Comparison of ENCODE assay signal across 11 cellular contexts in the genomic region with DNA sequence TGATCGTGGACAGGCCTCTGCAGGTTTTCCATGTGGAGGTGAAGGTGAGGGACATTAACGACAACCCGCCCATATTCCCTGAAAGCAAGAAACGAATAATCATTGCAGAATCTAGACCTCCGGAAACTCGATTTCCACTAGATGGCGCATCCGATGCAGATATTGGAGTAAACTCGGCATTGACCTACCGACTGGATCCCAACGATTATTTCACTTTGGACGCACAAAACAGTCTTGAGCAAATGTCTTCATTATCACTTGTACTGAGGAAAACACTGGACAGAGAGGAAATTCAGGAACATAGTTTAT. TPM values are rescaled to one million over a fixed set of nuclear protein-coding genes. Genes with fewer than 3 reads are reported as not detected.
DNase-seq lines count a peak whose midpoint lies in the region; ATAC-seq, FAIRE-seq and TF ChIP-seq lines count a peak whose summit lies in the region.
"Had no signal": no experiment of that assay in that cellular context is flagged by ENCODE, and none has a peak within 500 bp of the region (broad histone marks: within the 10 kb centered on the region; RNA-seq: fewer than 3 reads in every experiment).

No MANE protein-coding gene starts in this region.

- TF ChIP-seq EP300 in HepG2 (IDR thresholded peaks at IDR 0.05; ENCODE audit: low read depth in 2 of 2, low read length in 2 of 2): no peak
- no peak for TF ChIP-seq EP300 in HepG2 (CRISPR knock-in tag; IDR thresholded peaks at IDR 0.05; ENCODE audit: borderline replicate concordance)

- no peaks in the 10 kb centered on the region for H4K20me1 ChIP-seq in astrocyte (ENCODE audit: insufficient read depth, low read length)
- no peaks in the 10 kb centered on the region for H4K20me1 ChIP-seq in HepG2 (ENCODE audit: insufficient read depth, low read length)

- peaks cover 18% of the 10 kb centered on the region for H3K36me3 Mint-ChIP-seq in astrocyte (ENCODE audit: low read depth, unreplicated experiment)

- H3K27ac ChIP-seq in HUES6 (ENCODE audit: low read depth, low read length): no peak overlapping the region
- no peak overlapping the region for H3K27ac ChIP-seq in astrocyte (ENCODE audit: low read depth, low read length)
- no peak overlapping the region for H3K27ac ChIP-seq in HepG2 (ENCODE audit: extremely low read length, insufficient read depth, low read length)

- POLR2A ChIA-PET in HepG2 (lab: Yijun Ruan, JAX): no interaction called here

- ATAC-seq in HepG2 (no peak), GM21390 (IDR thresholded peaks at IDR 0.05; ENCODE audit: unreplicated experiment) (no peak), HG03025 (IDR thresholded peaks at IDR 0.05; ENCODE audit: low FRiP score, unreplicated experiment) (no peak)

- H3K9me3 ChIP-seq in HUES6 (ENCODE audit: control insufficient read depth, insufficient read depth, low read depth, low read length): no peaks in the 10 kb centered on the region
- peaks cover 11% of the 10 kb centered on the region for H3K9me3 ChIP-seq in astrocyte (ENCODE audit: insufficient read depth, low read depth, low read length)
- no peaks in the 10 kb centered on the region for H3K9me3 ChIP-seq in HepG2 (ENCODE audit: low read length)

- H3K4me3 Mint-ChIP-seq in astrocyte (ENCODE audit: unreplicated experiment): peak overlapping the region; percentile 80

- H3K27me3 ChIP-seq in HUES6 (ENCODE audit: control insufficient read depth, insufficient read depth, low read length) (no peaks in the 10 kb centered on the region), astrocyte (ENCODE audit: insufficient read depth, low read length) (no peaks in the 10 kb centered on the region), HepG2 (ENCODE audit: control insufficient read depth in 1 of 2, insufficient read depth in 2 of 2, low read length in 2 of 2) (no peaks in the 10 kb centered on the region)

- H2AFZ ChIP-seq in astrocyte (ENCODE audit: low read depth, low read length): no peak overlapping the region
- no peak overlapping the region for H2AFZ ChIP-seq in HepG2 (ENCODE audit: low read length)

- BruUV-seq in HepG2 (replicated peaks; lab: Mats Ljungman, UMichigan): no TSS peak

- no peak overlapping the region for H3K27ac Mint-ChIP-seq in astrocyte (ENCODE audit: unreplicated experiment)

- H3K9ac ChIP-seq in HUES6 (ENCODE audit: low read length) (no peak overlapping the region), astrocyte (ENCODE audit: low read length) (no peak overlapping the region), HepG2 (ENCODE audit: insufficient read depth, low read depth, low read length) (no peak overlapping the region)

- peak; percentile 3 for TF ChIP-seq CTCF in AG09309 (IDR thresholded peaks at IDR 0.05; ENCODE audit: control insufficient read depth, insufficient read depth, low read depth, low read length, missing control alignments)
- TF ChIP-seq CTCF in astrocyte (IDR thresholded peaks at IDR 0.05; ENCODE audit: insufficient read depth, low read depth, low read length): peak; percentile 3
- TF ChIP-seq CTCF in HepG2 (CRISPR knock-in tag; IDR thresholded peaks at IDR 0.05): peak; percentile 28; the same call in 1 of the 2 replicates

- no peaks in the 10 kb centered on the region for H3K4me1 ChIP-seq in HUES6 (ENCODE audit: control insufficient read depth, insufficient read depth, low read length)
- H3K4me1 ChIP-seq in astrocyte (ENCODE audit: insufficient read depth, low read length): no peaks in the 10 kb centered on the region
- no peaks in the 10 kb centered on the region for H3K4me1 ChIP-seq in HepG2 (ENCODE audit: insufficient read depth, low read length)

- no peaks in the 10 kb centered on the region for H3K4me1 Mint-ChIP-seq in astrocyte (ENCODE audit: low read depth, unreplicated experiment)

- FAIRE-seq in astrocyte (lab: Jason Lieb, UNC) (no peak), HepG2 (lab: Jason Lieb, UNC) (no peak)

- TF ChIP-seq RAD21 in HepG2 (CRISPR knock-in tag; IDR thresholded peaks at IDR 0.05): no peak

- H3K4me2 ChIP-seq in astrocyte (ENCODE audit: low read length): no peak overlapping the region
- H3K4me2 ChIP-seq in HepG2 (ENCODE audit: low read depth, low read length): no peak overlapping the region

- no peaks in the 10 kb centered on the region for H3K79me2 ChIP-seq in astrocyte (ENCODE audit: insufficient read depth, low read length)
- no peaks in the 10 kb centered on the region for H3K79me2 ChIP-seq in HepG2 (ENCODE audit: insufficient read depth, low read length)

- H3K4me3 ChIP-seq in AG09309 (ENCODE audit: control insufficient read depth, low read depth, low read length) (no peak overlapping the region), HUES6 (ENCODE audit: low read depth, low read length) (peak overlapping the region; percentile 55), astrocyte (ENCODE audit: insufficient read depth, low read depth, low read length) (no peak overlapping the region), HepG2 (replicated peaks in 1 of 3; ENCODE audit: insufficient read depth in 1 of 3, low read depth in 2 of 3, low read length in 3 of 3) (no peak overlapping the region)

- WGBS in HepG2 (ENCODE audit: low lambda C conversion rate): 54% methylated on average over 12 of the region's 12 CpGs

- CTCF ChIA-PET in HepG2 (lab: Yijun Ruan, JAX; ENCODE audit: low intra/inter-chr PET ratio, low total read pairs): interaction anchor here (1.1 to 1.5 kb wide), 2 partner anchors 158 to 159 kb away, joined by 3 to 6 read pairs; no protein-coding TSS in a partner anchor

- H3K36me3 ChIP-seq in HUES6 (ENCODE audit: control insufficient read depth, insufficient read depth, low read length) (0 out of 2 replicates have a peak, but pooled peaks cover under 1% of the 10 kb centered on the region), astrocyte (ENCODE audit: insufficient read depth, low read length) (no peaks in the 10 kb centered on the region), HepG2 (replicated peaks in 1 of 2; ENCODE audit: control insufficient read depth in 1 of 2, insufficient read depth in 2 of 2, low read length in 2 of 2) (no peaks in the 10 kb centered on the region)

- H3K9me3 Mint-ChIP-seq in astrocyte (ENCODE audit: unreplicated experiment): peaks cover 6% of the 10 kb centered on the region

- no peak for DNase-seq in AG09309 (ENCODE audit: low read depth)
- DNase-seq in astrocyte (ENCODE audit: low read depth): no peak
- no peak for DNase-seq in HepG2 (ENCODE audit: low spot score)
- no peak for DNase-seq in NCI-H510A (lab: John Stamatoyannopoulos, UW)
- DNase-seq in activated CD4-positive, alpha-beta T cell treated with anti-CD3 and anti-CD28 coated beads, Interleukin-2, amount 50 U/mL, for 1 hour: no peak
- DNase-seq: NCI-H1105 treated with DMSO at 0.1 percent for 48 hours; stimulated activated CD4-positive, alpha-beta T cell treated with anti-CD3 and anti-CD28 coated beads, Interleukin-4, amount 100 ng/mL, for 24 hours; T-helper 9 cell had no signal

- in situ Hi-C loops in HepG2 (cut with HindIII; ENCODE audit: extremely low pct_ligation_motif_present, low pct_unique_long_range_greater_than_20kb): no loop called here

- no peak for TF ChIP-seq POLR2A in HepG2 (IDR thresholded peaks at IDR 0.05; ENCODE audit: insufficient read depth in 1 of 2, low read depth in 2 of 2, low read length in 2 of 2)

- intact Hi-C loops in HepG2 (cut with micrococcal nuclease; ENCODE audit: unreplicated experiment): loop anchor here (1.0 kb wide), 1 partner anchor 159 kb away; no protein-coding TSS in a partner anchor

- H3K27me3 Mint-ChIP-seq in astrocyte (ENCODE audit: low read depth, unreplicated experiment): no peaks in the 10 kb centered on the region

RNA-seq across cellular contexts. Expression of a gene that starts 0.6 kb away (rescaled TPM):
- total RNA-seq in astrocyte: 1.2 and 1.7 TPM in 2 replicates
- total RNA-seq in HepG2 (2016; rRNA removed; fragmentation: Illumina TruSeq; extraction: Trizol): 0.04 TPM in 1 of 2 replicates, not detected in the other
- total RNA-seq in HepG2 (2016; cell fraction: cytosol; rRNA removed; fragmentation: Illumina TruSeq; extraction: Trizol; ENCODE audit: low read depth): not detected in 2 replicates
- total RNA-seq in HepG2 (2016; cell fraction: insoluble cytoplasmic fraction; rRNA removed; fragmentation: Illumina TruSeq; extraction: Trizol): not detected in 2 replicates
- not detected in 2 replicates for total RNA-seq in HepG2 (2016; cell fraction: membrane; rRNA removed; fragmentation: Illumina TruSeq; extraction: Trizol)
- total RNA-seq in HepG2 (2016; cell fraction: nucleus; rRNA removed; fragmentation: Illumina TruSeq; extraction: Trizol): 0.16 and 0.44 TPM in 2 replicates
- 0.03 TPM in 1 of 2 replicates, not detected in the other for polyA plus RNA-seq in HepG2 (2011; rRNA removed)
- not detected in 2 replicates for polyA plus RNA-seq in HepG2 (2011; cell fraction: cytosol; rRNA removed)
- polyA plus RNA-seq in HepG2 (2011; cell fraction: nucleus; rRNA removed): 0.05 TPM in 1 of 2 replicates, not detected in the other
- polyA plus RNA-seq in HepG2 (2012): not detected in 2 replicates
- not detected in 2 replicates for polyA plus RNA-seq in HepG2 (2016; cell fraction: cytosol; fragmentation: Illumina TruSeq; extraction: Trizol; ENCODE audit: low read depth)
- not detected in 2 replicates for polyA plus RNA-seq in HepG2 (2016; cell fraction: insoluble cytoplasmic fraction; fragmentation: Illumina TruSeq; extraction: Trizol; ENCODE audit: low read depth)
- 0.03 TPM in 1 of 2 replicates, not detected in the other for polyA plus RNA-seq in HepG2 (2016; cell fraction: membrane; fragmentation: Illumina TruSeq; extraction: Trizol; ENCODE audit: low read depth)
- not detected in 2 replicates for polyA plus RNA-seq in HepG2 (2016; cell fraction: nucleus; fragmentation: Illumina TruSeq; extraction: Trizol; ENCODE audit: insufficient read depth, low read depth)
- polyA minus RNA-seq in HepG2 (2011; rRNA and poly(A)+ RNA removed; ENCODE audit: low replicate concordance): 0.05 and 0.06 TPM in 2 replicates
- polyA minus RNA-seq in HepG2 (2011; cell fraction: cytosol; rRNA and poly(A)+ RNA removed): not detected in 2 replicates
- 0.26 TPM in 1 of 2 replicates, not detected in the other for polyA minus RNA-seq in HepG2 (2011; cell fraction: nucleus; rRNA and poly(A)+ RNA removed)

RNA-seq across cellular contexts. Expression of a gene that starts 7.4 kb away (rescaled TPM):
- total RNA-seq in astrocyte: 13.8 and 16.0 TPM in 2 replicates
- total RNA-seq in HepG2 (2016; rRNA removed; fragmentation: Illumina TruSeq; extraction: Trizol): not detected in 2 replicates
- not detected in 2 replicates for total RNA-seq in HepG2 (2016; cell fraction: cytosol; rRNA removed; fragmentation: Illumina TruSeq; extraction: Trizol; ENCODE audit: low read depth)
- total RNA-seq in HepG2 (2016; cell fraction: insoluble cytoplasmic fraction; rRNA removed; fragmentation: Illumina TruSeq; extraction: Trizol): 0.03 and 0.06 TPM in 2 replicates
- total RNA-seq in HepG2 (2016; cell fraction: membrane; rRNA removed; fragmentation: Illumina TruSeq; extraction: Trizol): not detected in 2 replicates
- 0.19 and 0.40 TPM in 2 replicates for total RNA-seq in HepG2 (2016; cell fraction: nucleus; rRNA removed; fragmentation: Illumina TruSeq; extraction: Trizol)
- 0.03 TPM in 1 of 2 replicates, not detected in the other for polyA plus RNA-seq in HepG2 (2011; rRNA removed)
- polyA plus RNA-seq in HepG2 (2011; cell fraction: cytosol; rRNA removed): not detected in 2 replicates
- 0.05 TPM in 2 replicates for polyA plus RNA-seq in HepG2 (2011; cell fraction: nucleus; rRNA removed)
- polyA plus RNA-seq in HepG2 (2012): not detected in 2 replicates
- polyA plus RNA-seq in HepG2 (2016; cell fraction: cytosol; fragmentation: Illumina TruSeq; extraction: Trizol; ENCODE audit: low read depth): not detected in 2 replicates
- not detected in 2 replicates for polyA plus RNA-seq in HepG2 (2016; cell fraction: insoluble cytoplasmic fraction; fragmentation: Illumina TruSeq; extraction: Trizol; ENCODE audit: low read depth)
- polyA plus RNA-seq in HepG2 (2016; cell fraction: membrane; fragmentation: Illumina TruSeq; extraction: Trizol; ENCODE audit: low read depth): not detected in 2 replicates
- not detected in 2 replicates for polyA plus RNA-seq in HepG2 (2016; cell fraction: nucleus; fragmentation: Illumina TruSeq; extraction: Trizol; ENCODE audit: insufficient read depth, low read depth)
- 0.08 and 0.14 TPM in 2 replicates for polyA minus RNA-seq in HepG2 (2011; rRNA and poly(A)+ RNA removed; ENCODE audit: low replicate concordance)
- polyA minus RNA-seq in HepG2 (2011; cell fraction: cytosol; rRNA and poly(A)+ RNA removed): not detected in 2 replicates
- 0.25 and 0.39 TPM in 2 replicates for polyA minus RNA-seq in HepG2 (2011; cell fraction: nucleus; rRNA and poly(A)+ RNA removed)

RNA-seq across cellular contexts. Expression of a gene that starts 13.8 kb away (rescaled TPM):
- 4.9 and 5.8 TPM in 2 replicates for total RNA-seq in astrocyte
- total RNA-seq in HepG2 (2016; rRNA removed; fragmentation: Illumina TruSeq; extraction: Trizol): 0.07 and 0.29 TPM in 2 replicates
- not detected in 2 replicates for total RNA-seq in HepG2 (2016; cell fraction: cytosol; rRNA removed; fragmentation: Illumina TruSeq; extraction: Trizol; ENCODE audit: low read depth)
- 0.11 TPM in 1 of 2 replicates, not detected in the other for total RNA-seq in HepG2 (2016; cell fraction: insoluble cytoplasmic fraction; rRNA removed; fragmentation: Illumina TruSeq; extraction: Trizol)
- not detected in 2 replicates for total RNA-seq in HepG2 (2016; cell fraction: membrane; rRNA removed; fragmentation: Illumina TruSeq; extraction: Trizol)
- total RNA-seq in HepG2 (2016; cell fraction: nucleus; rRNA removed; fragmentation: Illumina TruSeq; extraction: Trizol): 0.13 and 0.43 TPM in 2 replicates
- 0.05 TPM in 1 of 2 replicates, not detected in the other for polyA plus RNA-seq in HepG2 (2011; rRNA removed)
- 0.01 and 0.08 TPM in 2 replicates for polyA plus RNA-seq in HepG2 (2011; cell fraction: cytosol; rRNA removed)
- polyA plus RNA-seq in HepG2 (2011; cell fraction: nucleus; rRNA removed): 0.05 and 0.07 TPM in 2 replicates
- not detected in 2 replicates for polyA plus RNA-seq in HepG2 (2012)
- polyA plus RNA-seq in HepG2 (2016; cell fraction: cytosol; fragmentation: Illumina TruSeq; extraction: Trizol; ENCODE audit: low read depth): not detected in 2 replicates
- not detected in 2 replicates for polyA plus RNA-seq in HepG2 (2016; cell fraction: insoluble cytoplasmic fraction; fragmentation: Illumina TruSeq; extraction: Trizol; ENCODE audit: low read depth)
- polyA plus RNA-seq in HepG2 (2016; cell fraction: membrane; fragmentation: Illumina TruSeq; extraction: Trizol; ENCODE audit: low read depth): not detected in 2 replicates
- polyA plus RNA-seq in HepG2 (2016; cell fraction: nucleus; fragmentation: Illumina TruSeq; extraction: Trizol; ENCODE audit: insufficient read depth, low read depth): 0.18 TPM in 1 of 2 replicates, not detected in the other
- 0.07 and 0.40 TPM in 2 replicates for polyA minus RNA-seq in HepG2 (2011; rRNA and poly(A)+ RNA removed; ENCODE audit: low replicate concordance)
- polyA minus RNA-seq in HepG2 (2011; cell fraction: cytosol; rRNA and poly(A)+ RNA removed): not detected in 2 replicates
- polyA minus RNA-seq in HepG2 (2011; cell fraction: nucleus; rRNA and poly(A)+ RNA removed): 0.64 and 1.2 TPM in 2 replicates

RNA-seq across cellular contexts. Expression of a gene that starts 26.8 kb away (rescaled TPM):
- total RNA-seq in astrocyte (15.5 and 16.0 TPM in 2 replicates), HepG2 (2016; rRNA removed; fragmentation: Illumina TruSeq; extraction: Trizol) (0.02 TPM in 1 of 2 replicates, not detected in the other)
- total RNA-seq in HepG2 (2016; cell fraction: cytosol; rRNA removed; fragmentation: Illumina TruSeq; extraction: Trizol; ENCODE audit: low read depth): not detected in 2 replicates
- total RNA-seq in HepG2 (2016; cell fraction: insoluble cytoplasmic fraction; rRNA removed; fragmentation: Illumina TruSeq; extraction: Trizol): 0.02 and 0.06 TPM in 2 replicates
- total RNA-seq in HepG2 (2016; cell fraction: membrane; rRNA removed; fragmentation: Illumina TruSeq; extraction: Trizol): not detected in 2 replicates
- total RNA-seq in HepG2 (2016; cell fraction: nucleus; rRNA removed; fragmentation: Illumina TruSeq; extraction: Trizol): 0.09 and 0.22 TPM in 2 replicates
- polyA plus RNA-seq in HepG2 (2011; rRNA removed): 0.01 and 0.03 TPM in 2 replicates
- polyA plus RNA-seq in HepG2 (2011; cell fraction: cytosol; rRNA removed): under 0.01 TPM in 1 of 2 replicates, not detected in the other
- polyA plus RNA-seq in HepG2 (2011; cell fraction: nucleus; rRNA removed): 0.03 and 0.07 TPM in 2 replicates
- polyA plus RNA-seq in HepG2 (2012): 0.01 TPM in 1 of 2 replicates, not detected in the other
- polyA plus RNA-seq in HepG2 (2016; cell fraction: cytosol; fragmentation: Illumina TruSeq; extraction: Trizol; ENCODE audit: low read depth): not detected in 2 replicates
- polyA plus RNA-seq in HepG2 (2016; cell fraction: insoluble cytoplasmic fraction; fragmentation: Illumina TruSeq; extraction: Trizol; ENCODE audit: low read depth): not detected in 2 replicates
- not detected in 2 replicates for polyA plus RNA-seq in HepG2 (2016; cell fraction: membrane; fragmentation: Illumina TruSeq; extraction: Trizol; ENCODE audit: low read depth)
- polyA plus RNA-seq in HepG2 (2016; cell fraction: nucleus; fragmentation: Illumina TruSeq; extraction: Trizol; ENCODE audit: insufficient read depth, low read depth): 0.19 and 0.25 TPM in 2 replicates
- polyA minus RNA-seq in HepG2 (2011; rRNA and poly(A)+ RNA removed; ENCODE audit: low replicate concordance): 0.08 TPM in 1 of 2 replicates, not detected in the other
- polyA minus RNA-seq in HepG2 (2011; cell fraction: cytosol; rRNA and poly(A)+ RNA removed): not detected in 2 replicates
- polyA minus RNA-seq in HepG2 (2011; cell fraction: nucleus; rRNA and poly(A)+ RNA removed): 0.25 and 0.26 TPM in 2 replicates

RNA-seq across cellular contexts. Expression of a gene that starts 34.4 kb away (rescaled TPM):
- 0.95 and 1.1 TPM in 2 replicates for total RNA-seq in astrocyte
- total RNA-seq in HepG2 (2016; rRNA removed; fragmentation: Illumina TruSeq; extraction: Trizol): 0.03 TPM in 1 of 2 replicates, not detected in the other
- total RNA-seq in HepG2 (2016; cell fraction: cytosol; rRNA removed; fragmentation: Illumina TruSeq; extraction: Trizol; ENCODE audit: low read depth): under 0.01 TPM in 1 of 2 replicates, not detected in the other
- total RNA-seq in HepG2 (2016; cell fraction: insoluble cytoplasmic fraction; rRNA removed; fragmentation: Illumina TruSeq; extraction: Trizol): 0.04 TPM in 1 of 2 replicates, not detected in the other
- total RNA-seq in HepG2 (2016; cell fraction: membrane; rRNA removed; fragmentation: Illumina TruSeq; extraction: Trizol): not detected in 2 replicates
- 0.09 and 0.28 TPM in 2 replicates for total RNA-seq in HepG2 (2016; cell fraction: nucleus; rRNA removed; fragmentation: Illumina TruSeq; extraction: Trizol)
- polyA plus RNA-seq in HepG2 (2011; rRNA removed): 0.03 and 0.04 TPM in 2 replicates
- 0.01 TPM in 1 of 2 replicates, not detected in the other for polyA plus RNA-seq in HepG2 (2011; cell fraction: cytosol; rRNA removed)
- 0.03 and 0.05 TPM in 2 replicates for polyA plus RNA-seq in HepG2 (2011; cell fraction: nucleus; rRNA removed)
- polyA plus RNA-seq in HepG2 (2012): not detected in 2 replicates
- polyA plus RNA-seq in HepG2 (2016; cell fraction: cytosol; fragmentation: Illumina TruSeq; extraction: Trizol; ENCODE audit: low read depth): not detected in 2 replicates
- polyA plus RNA-seq in HepG2 (2016; cell fraction: insoluble cytoplasmic fraction; fragmentation: Illumina TruSeq; extraction: Trizol; ENCODE audit: low read depth): not detected in 2 replicates
- polyA plus RNA-seq in HepG2 (2016; cell fraction: membrane; fragmentation: Illumina TruSeq; extraction: Trizol; ENCODE audit: low read depth): not detected in 2 replicates
- 0.16 TPM in 1 of 2 replicates, not detected in the other for polyA plus RNA-seq in HepG2 (2016; cell fraction: nucleus; fragmentation: Illumina TruSeq; extraction: Trizol; ENCODE audit: insufficient read depth, low read depth)
- 0.02 and 0.16 TPM in 2 replicates for polyA minus RNA-seq in HepG2 (2011; rRNA and poly(A)+ RNA removed; ENCODE audit: low replicate concordance)
- 0.09 TPM in 1 of 2 replicates, not detected in the other for polyA minus RNA-seq in HepG2 (2011; cell fraction: cytosol; rRNA and poly(A)+ RNA removed)
- polyA minus RNA-seq in HepG2 (2011; cell fraction: nucleus; rRNA and poly(A)+ RNA removed): 0.52 and 0.62 TPM in 2 replicates

Comparison
In these comparisons a context has a peak if more than half of its experiments do, and no peak if none do; other contexts are left out.
1. RNA of a gene that starts 7.4 kb away (total RNA-seq): 13.8 to 16.0 TPM in astrocyte; 0.03 to 0.40 TPM in HepG2; every median in the first group is over 10 times any median in the second.
2. Peak in every context shown above with its lines, with median percentiles within 50 percentile points of each other: CTCF ChIP-seq.